In genomic region chr1:242542271-242542670, GRCh38 we compare ENCODE assay signal across 27 cellular contexts. TPM values are rescaled to one million over a fixed set of nuclear protein-coding genes. Genes with fewer than 3 reads are reported as not detected.
DNase-seq lines count a peak whose midpoint lies in the region; ATAC-seq, FAIRE-seq and TF ChIP-seq lines count a peak whose summit lies in the region.
"Had no signal": no experiment of that assay in that cellular context is flagged by ENCODE, and none has a peak within 500 bp of the region (broad histone marks: within the 10 kb centered on the region; RNA-seq: fewer than 3 reads in every experiment).

No MANE protein-coding gene starts in this region.

- no peak overlapping the region for H3K4me3 Mint-ChIP-seq in WTC11
- H3K4me3 Mint-ChIP-seq: CD14-positive monocyte; CD4-positive, alpha-beta T cell; CD8-positive, alpha-beta memory T cell had no signal

- H3K4me1 ChIP-seq in A549 (no peaks in the 10 kb centered on the region), HEK293 (ENCODE audit: control insufficient read depth, insufficient read depth, low read length) (no peaks in the 10 kb centered on the region)
- H3K4me1 ChIP-seq: BE2C; BLaER1 treated with 17β-estradiol and CSF1 and Interleukin-3, amounts not matched to agents 10 nM and 100 nM had no signal

- no peaks in the 10 kb centered on the region for H3K36me3 Mint-ChIP-seq in WTC11
- H3K36me3 Mint-ChIP-seq: CD14-positive monocyte; CD8-positive, alpha-beta memory T cell had no signal

- no peaks in the 10 kb centered on the region for H3K27me3 Mint-ChIP-seq in WTC11 (ENCODE audit: low read depth)

- ATAC-seq in A549 (no peak), WTC11 (peak; percentile 28; the same call in 1 of the 2 replicates)

- no peak for TF ChIP-seq POLR2A in A549 (IDR thresholded peaks at IDR 0.05; ENCODE audit: low read length)

- no peak for TF ChIP-seq RAD21 in A549 (conservative IDR thresholded peaks at IDR 0.05 in 1 of 2, IDR thresholded peaks at IDR 0.05 in 1 of 2)

- no peak overlapping the region for H3K4me2 ChIP-seq in A549
- H3K4me2 ChIP-seq: BLaER1 treated with 17β-estradiol and CSF1 and Interleukin-3, amounts not matched to agents 10 nM and 100 nM had no signal

- no peak for DNase-seq in A549 (ENCODE audit: low read depth in 1 of 2, low spot score in 1 of 2)
- DNase-seq in WTC11 (ENCODE audit: low spot score) = no peak
- peak; percentile 17 for DNase-seq in iPS-NIHi11 (ENCODE audit: low spot score)
- no peak for DNase-seq in iPS-NIHi7 (ENCODE audit: extremely low spot score)
- no peak for DNase-seq in NCI-H2107 treated with DMSO at 0.1 percent for 48 hours (lab: John Stamatoyannopoulos, UW; ENCODE audit: unreplicated experiment)
- DNase-seq in activated CD4-positive, CD25-positive, alpha-beta regulatory T cell treated with anti-CD3 and anti-CD28 coated beads, Interleukin-2, amount 50 U/mL, for 72 hours = no peak
- DNase-seq: ACHN; AML-193; BE2C; CD4-positive, alpha-beta T cell; CD8-positive, alpha-beta memory T cell; DMS 273 treated with DMSO at 0.1 percent for 48 hours; DMS79; EL; GDM1; GOT3 had no signal

- 56% methylated on average over 2 of the region's 2 CpGs for WGBS in A549 (ENCODE audit: missing lambda C conversion rate)

- CTCF ChIA-PET in A549 (lab: Yijun Ruan, JAX) (no interaction called here), HEK293 (lab: Yijun Ruan, JAX) (no interaction called here), WTC11 (lab: Charles Lee) (no interaction called here)

- H3K4me3 ChIP-seq in A549 = no peak overlapping the region
- H3K4me3 ChIP-seq in HEK293 (ENCODE audit: low read depth, low read length) = no peak overlapping the region
- H3K4me3 ChIP-seq: BLaER1 treated with 17β-estradiol and CSF1 and Interleukin-3, amounts not matched to agents 10 nM and 100 nM; HAP-1 had no signal

- no peak for FAIRE-seq in A549 (lab: Jason Lieb, UNC)
- FAIRE-seq: A204.1, D721Med, GM12891, GM18507, GM19239, H54 had no signal

- H3K9me3 Mint-ChIP-seq in WTC11 = 0 out of 2 replicates have a peak, but pooled peaks cover 5% of the 10 kb centered on the region
- H3K9me3 Mint-ChIP-seq: CD4-positive, alpha-beta T cell had no signal

- no peak overlapping the region for H3K27ac Mint-ChIP-seq in WTC11
- H3K27ac Mint-ChIP-seq: CD14-positive monocyte; CD4-positive, alpha-beta T cell; CD8-positive, alpha-beta memory T cell had no signal

- no peak for TF ChIP-seq EP300 in A549 (IDR thresholded peaks at IDR 0.05)

- no peak for TF ChIP-seq CTCF in A549 (IDR thresholded peaks at IDR 0.05)
- TF ChIP-seq CTCF in HEK293 (tag by site-specific recombination; IDR thresholded peaks at IDR 0.05) = no peak
- no peak for TF ChIP-seq CTCF in WTC11 (IDR thresholded peaks at IDR 0.05)

- peaks cover 12% of the 10 kb centered on the region for H3K4me1 Mint-ChIP-seq in WTC11
- H3K4me1 Mint-ChIP-seq: CD14-positive monocyte; CD8-positive, alpha-beta memory T cell had no signal

- POLR2A ChIA-PET in A549 (lab: Yijun Ruan, JAX) = no interaction called here
- POLR2A ChIA-PET in HEK293 (lab: Yijun Ruan, JAX) = interaction anchor here (0.6 kb wide), 1 partner anchor 547 kb away, joined by 3 read pairs; no protein-coding TSS in a partner anchor
- POLR2A ChIA-PET in WTC11 (lab: Charles Lee) = no interaction called here

- H3K9me3 ChIP-seq in A549 = no peaks in the 10 kb centered on the region; the same call in 2 of the 3 replicates
- no peaks in the 10 kb centered on the region for H3K9me3 ChIP-seq in HEK293 (ENCODE audit: control insufficient read depth, insufficient read depth, low read depth, low read length)
- H3K9me3 ChIP-seq: BE2C had no signal

- no peaks in the 10 kb centered on the region for H3K36me3 ChIP-seq in HEK293 (ENCODE audit: control insufficient read depth in 2 of 2, insufficient read depth in 1 of 2, low read length in 2 of 2)
- H3K36me3 ChIP-seq: BE2C; BLaER1 treated with 17β-estradiol and CSF1 and Interleukin-3, amounts not matched to agents 10 nM and 100 nM; HAP-1 had no signal

- H3K27ac ChIP-seq in A549 (no peak overlapping the region), HEK293 (ENCODE audit: extremely low read depth, low read depth, low read length) (no peak overlapping the region)
- H3K27ac ChIP-seq: 22Rv1; BLaER1 treated with 17β-estradiol and CSF1 and Interleukin-3, amounts not matched to agents 10 nM and 100 nM had no signal

TF ChIP-seq in A549, 52 proteins besides CTCF, POLR2A, EP300 and RAD21 (continues in another document):
- TF ChIP-seq REST (IDR thresholded peaks at IDR 0.05) = peak; percentile 77

TF ChIP-seq in HEK293, 187 proteins besides CTCF, POLR2A, EP300 and RAD21 (continues in another document):
- TF ChIP-seq ATF2 (tag by site-specific recombination; IDR thresholded peaks at IDR 0.05; ENCODE audit: low read depth) = no peak

TF ChIP-seq in WTC11, 78 proteins besides CTCF, POLR2A, EP300 and RAD21:
- TF ChIP-seq NFATC4 (CRISPR knock-in tag; IDR thresholded peaks at IDR 0.05) = no peak
- no peak for TF ChIP-seq ZBTB43 (CRISPR knock-in tag; IDR thresholded peaks at IDR 0.05)
- TF ChIP-seq AFF4 (CRISPR knock-in tag; IDR thresholded peaks at IDR 0.05; ENCODE audit: borderline replicate concordance) = no peak

RNA-seq across cellular contexts. Expression of gene PLD5, which starts 17.8 kb away (rescaled TPM):
- polyA plus RNA-seq in A549 (2011; rRNA removed) (1.7 and 2.4 TPM in 2 replicates), A549 (2017; fragmentation: RNase III; extraction: RNeasy Plus Mini Kit Qiagen cat#74134 plus additional on column Dnase treatment) (1.5 to 1.6 TPM (median 1.5 TPM) in 3 replicates)
- 0.32 and 0.36 TPM in 2 replicates for polyA plus RNA-seq in A549 (2012; cell fraction: cytosol; rRNA removed)
- 0.33 and 0.58 TPM in 2 replicates for polyA plus RNA-seq in A549 (2012; cell fraction: nucleus; rRNA removed)
- 1.4 and 2.1 TPM in 2 replicates for polyA minus RNA-seq in A549 (2011; rRNA and poly(A)+ RNA removed)
- total RNA-seq in WTC11 (2021) = 3.4 to 6.4 TPM (median 4.7 TPM) in 3 replicates
- total RNA-seq: CD4-positive, alpha-beta T cell; CD8-positive, alpha-beta memory T cell had no signal
- polyA plus RNA-seq: CD14-positive monocyte; CD8-positive, alpha-beta memory T cell had no signal
